ENCODE assay signal across 33 cellular contexts in the genomic region with DNA sequence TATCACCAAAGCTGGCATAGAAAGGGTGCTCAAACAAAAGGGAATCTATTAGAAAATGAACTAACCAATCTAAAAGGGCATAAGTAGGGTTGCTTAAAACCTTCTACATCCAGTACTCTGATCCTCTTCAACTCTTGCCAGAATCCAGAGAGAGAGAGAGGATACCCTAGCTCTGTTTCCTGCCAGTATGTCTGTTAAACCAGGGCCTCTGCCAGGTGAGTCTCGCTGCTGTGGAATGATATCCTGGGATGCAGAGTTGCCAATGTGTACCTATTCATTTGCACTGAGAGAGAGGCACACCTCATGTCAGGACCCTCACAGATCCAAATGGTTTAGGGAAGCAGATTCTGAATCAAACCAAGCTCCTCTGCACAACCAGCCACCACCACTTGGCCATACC.
DNase-seq lines count a peak whose midpoint lies in the region; ATAC-seq, FAIRE-seq and TF ChIP-seq lines count a peak whose summit lies in the region.
"Had no signal": no experiment of that assay in that cellular context is flagged by ENCODE, and none has a peak within 500 bp of the region (broad histone marks: within the 10 kb centered on the region; RNA-seq: fewer than 3 reads in every experiment).

No MANE protein-coding gene starts in this region.

- H3K4me2 ChIP-seq in HepG2 (ENCODE audit: low read depth, low read length), result no peak overlapping the region
- H3K4me2 ChIP-seq: A549; BLaER1; BLaER1 treated with 17β-estradiol and CSF1 and Interleukin-3, amounts not matched to agents 10 nM and 100 nM had no signal

- H3K27me3 ChIP-seq in right lobe of liver (no peaks in the 10 kb centered on the region), HepG2 (ENCODE audit: control insufficient read depth in 1 of 2, insufficient read depth in 2 of 2, low read length in 2 of 2) (peaks cover 0 to 28% of the 10 kb centered on the region in 2 experiments; a peak in 4 of 5 replicates), subcutaneous abdominal adipose tissue (ENCODE audit: control insufficient read depth in 5 of 5, insufficient read depth in 4 of 5, low read length in 5 of 5) (no peaks in the 10 kb centered on the region), tibial nerve (no peaks in the 10 kb centered on the region)
- H3K27me3 ChIP-seq: BE2C; BLaER1; BLaER1 treated with 17β-estradiol and CSF1 and Interleukin-3, amounts not matched to agents 10 nM and 100 nM had no signal

- TF ChIP-seq POLR2A in right lobe of liver (IDR thresholded peaks at IDR 0.05), result no peak
- no peak for TF ChIP-seq POLR2A in HepG2 (IDR thresholded peaks at IDR 0.05; ENCODE audit: insufficient read depth in 1 of 2, low read depth in 2 of 2, low read length in 2 of 2)
- TF ChIP-seq POLR2A in tibial nerve (IDR thresholded peaks at IDR 0.05), result no peak

- WGBS in right lobe of liver (ENCODE audit: insufficient coverage, low coverage, low lambda C conversion rate, missing lambda C conversion rate), result 44% methylated on average over 1 of the region's 1 CpG
- WGBS in HepG2 (ENCODE audit: low lambda C conversion rate), result 29% methylated on average over 1 of the region's 1 CpG
- 85 to 100% methylated on average over 1 of the region's 1 CpG for WGBS in tibial nerve, 2 donors

- BruUV-seq in HepG2 (replicated peaks; lab: Mats Ljungman, UMichigan), result no TSS peak

- TF ChIP-seq CTCF in right lobe of liver (IDR thresholded peaks at IDR 0.05), result no peak
- no peak for TF ChIP-seq CTCF in HepG2 (CRISPR knock-in tag; IDR thresholded peaks at IDR 0.05)
- TF ChIP-seq CTCF in tibial nerve (IDR thresholded peaks at IDR 0.05), result no peak

- DNase-seq in right lobe of liver (peak in 1 of 3 donors; percentile 59), HepG2 (ENCODE audit: low spot score) (no peak), left lobe of liver (ENCODE audit: low spot score) (peak; percentile 48), tibial nerve (ENCODE audit: low spot score in 2 of 2) (no peak)
- DNase-seq: 8988T; ACHN; AML-193; BE2C; C1 segment of cervical spinal cord; Caco-2; Calu3; CD4-positive, alpha-beta memory T cell; CD4-positive, alpha-beta T cell; CD4-positive, CD25-positive, alpha-beta regulatory T cell; CD8-positive, alpha-beta memory T cell; CD8-positive, alpha-beta T cell; COR-L47; DMS 273 treated with DMSO at 0.1 percent for 48 hours; DMS153; DMS53; DMS79; DMS79 treated with DMSO at 0.1 percent for 48 hours; DND-41; EL had no signal

- POLR2A ChIA-PET in HepG2 (lab: Yijun Ruan, JAX), result no interaction called here

- no peaks in the 10 kb centered on the region for H3K36me3 ChIP-seq in right lobe of liver
- H3K36me3 ChIP-seq in HepG2 (replicated peaks in 1 of 2; ENCODE audit: control insufficient read depth in 1 of 2, insufficient read depth in 2 of 2, low read length in 2 of 2), result no peaks in the 10 kb centered on the region
- H3K36me3 ChIP-seq in subcutaneous abdominal adipose tissue (ENCODE audit: control insufficient read depth in 5 of 5, insufficient read depth in 5 of 5, low read length in 5 of 5), result no peaks in the 10 kb centered on the region
- no peaks in the 10 kb centered on the region for H3K36me3 ChIP-seq in tibial nerve
- H3K36me3 ChIP-seq: BE2C; BLaER1; BLaER1 treated with 17β-estradiol and CSF1 and Interleukin-3, amounts not matched to agents 10 nM and 100 nM had no signal

- TF ChIP-seq EP300 in HepG2 (IDR thresholded peaks at IDR 0.05; ENCODE audit: low read depth in 2 of 2, low read length in 2 of 2) (no peak), HepG2 (CRISPR knock-in tag; IDR thresholded peaks at IDR 0.05; ENCODE audit: borderline replicate concordance) (no peak), tibial nerve (IDR thresholded peaks at IDR 0.05) (no peak)

- no peak overlapping the region for H2AFZ ChIP-seq in HepG2 (ENCODE audit: low read length)

- H3K27ac ChIP-seq in right lobe of liver (no peak overlapping the region), HepG2 (ENCODE audit: extremely low read length, insufficient read depth, low read length) (no peak overlapping the region), subcutaneous abdominal adipose tissue (ENCODE audit: low read depth, low read length) (peak overlapping the region; percentile 12), tibial nerve (no peak overlapping the region)
- H3K27ac ChIP-seq: 22Rv1; A549; BLaER1; BLaER1 treated with 17β-estradiol and CSF1 and Interleukin-3, amounts not matched to agents 10 nM and 100 nM; C4-2B had no signal

- ATAC-seq in right lobe of liver (peak; percentile 11 to 50 (median 32)), HepG2 (no peak), left lobe of liver (peak; percentile 66), GM19463 (IDR thresholded peaks at IDR 0.05; ENCODE audit: unreplicated experiment) (no peak)
- ATAC-seq: A549; CD8-positive, alpha-beta T cell had no signal

- CTCF ChIA-PET in HepG2 (lab: Yijun Ruan, JAX; ENCODE audit: low intra/inter-chr PET ratio, low total read pairs), result no interaction called here

- FAIRE-seq in HepG2 (lab: Jason Lieb, UNC), result no peak
- FAIRE-seq: A204.1, A549, D721Med had no signal

- no peak overlapping the region for H3K9ac ChIP-seq in HepG2 (ENCODE audit: insufficient read depth, low read depth, low read length)
- H3K9ac ChIP-seq in subcutaneous abdominal adipose tissue (ENCODE audit: low read length in 5 of 5), result no peak overlapping the region
- H3K9ac ChIP-seq: BLaER1; BLaER1 treated with 17β-estradiol and CSF1 and Interleukin-3, amounts not matched to agents 10 nM and 100 nM had no signal

- H3K4me1 ChIP-seq in right lobe of liver (peaks cover 0 to 49% (median 22%) of the 10 kb centered on the region in 4 donors), HepG2 (ENCODE audit: insufficient read depth, low read length) (peaks cover 27% of the 10 kb centered on the region), subcutaneous abdominal adipose tissue (ENCODE audit: control insufficient read depth in 5 of 5, insufficient read depth in 5 of 5, low read length in 5 of 5) (peaks cover 0 to 4% (median 0%) of the 10 kb centered on the region in 5 donors), tibial nerve (peaks cover 0 to 15% (median under 1%) of the 10 kb centered on the region in 4 donors)
- H3K4me1 ChIP-seq: A549, BE2C, BLaER1 had no signal

- in situ Hi-C loops in HepG2 (cut with HindIII; ENCODE audit: extremely low pct_ligation_motif_present, low pct_unique_long_range_greater_than_20kb), result no loop called here

- no peaks in the 10 kb centered on the region for H4K20me1 ChIP-seq in HepG2 (ENCODE audit: insufficient read depth, low read length)
- H4K20me1 ChIP-seq: BLaER1; BLaER1 treated with 17β-estradiol and CSF1 and Interleukin-3, amounts not matched to agents 10 nM and 100 nM had no signal

- intact Hi-C loops in right lobe of liver (cut with DNase I), result no loop called here
- intact Hi-C loops in HepG2 (cut with micrococcal nuclease; ENCODE audit: unreplicated experiment), result loop anchor here (10.0 kb wide), 1 partner anchor 366 kb away; no protein-coding TSS in a partner anchor

- H3K9me3 ChIP-seq in right lobe of liver (no peaks in the 10 kb centered on the region), HepG2 (ENCODE audit: low read length) (no peaks in the 10 kb centered on the region), subcutaneous abdominal adipose tissue (ENCODE audit: control insufficient read depth in 5 of 5, low read length in 5 of 5) (no peaks in the 10 kb centered on the region), tibial nerve (no peaks in the 10 kb centered on the region)
- H3K9me3 ChIP-seq: A549; BE2C; BLaER1; BLaER1 treated with 17β-estradiol and CSF1 and Interleukin-3, amounts not matched to agents 10 nM and 100 nM; Caco-2 had no signal

- no peak for TF ChIP-seq RAD21 in HepG2 (CRISPR knock-in tag; IDR thresholded peaks at IDR 0.05)

- no peaks in the 10 kb centered on the region for H3K79me2 ChIP-seq in HepG2 (ENCODE audit: insufficient read depth, low read length)

- H3K4me3 ChIP-seq in right lobe of liver (no peak overlapping the region), HepG2 (replicated peaks in 1 of 3; ENCODE audit: insufficient read depth in 1 of 3, low read depth in 2 of 3, low read length in 3 of 3) (no peak overlapping the region), subcutaneous abdominal adipose tissue (ENCODE audit: low read depth in 1 of 5, low read length in 5 of 5) (no peak overlapping the region), tibial nerve (no peak overlapping the region)
- H3K4me3 ChIP-seq: A549; BLaER1; BLaER1 treated with 17β-estradiol and CSF1 and Interleukin-3, amounts not matched to agents 10 nM and 100 nM had no signal

TF ChIP-seq in HepG2, 621 proteins besides CTCF, POLR2A, EP300 and RAD21:
- TF ChIP-seq, protein P1, sequence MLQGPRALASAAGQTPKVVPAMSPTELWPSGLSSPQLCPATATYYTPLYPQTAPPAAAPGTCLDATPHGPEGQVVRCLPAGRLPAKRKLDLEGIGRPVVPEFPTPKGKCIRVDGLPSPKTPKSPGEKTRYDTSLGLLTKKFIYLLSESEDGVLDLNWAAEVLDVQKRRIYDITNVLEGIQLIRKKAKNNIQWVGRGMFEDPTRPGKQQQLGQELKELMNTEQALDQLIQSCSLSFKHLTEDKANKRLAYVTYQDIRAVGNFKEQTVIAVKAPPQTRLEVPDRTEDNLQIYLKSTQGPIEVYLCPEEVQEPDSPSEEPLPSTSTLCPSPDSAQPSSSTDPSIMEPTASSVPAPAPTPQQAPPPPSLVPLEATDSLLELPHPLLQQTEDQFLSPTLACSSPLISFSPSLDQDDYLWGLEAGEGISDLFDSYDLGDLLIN (CRISPR knock-in tag; IDR thresholded peaks at IDR 0.05; ENCODE audit: borderline replicate concordance), result no peak
- TF ChIP-seq TARDBP (CRISPR knock-in tag; IDR thresholded peaks at IDR 0.05), result no peak
TF ChIP-seq in HepG2: peak in this region for 0.

Comparison
In these comparisons a context has a peak if more than half of its experiments do, and no peak if none do; other contexts are left out.
1. ATAC-seq: peak in right lobe of liver (4 of 4) and left lobe of liver (single experiment); none in HepG2 (single experiment) and GM19463 (single experiment).